ENCODE assay signal across 8 cellular contexts in genomic region chr7:1175597-1175966, GRCh38. TPM values are rescaled to one million over a fixed set of nuclear protein-coding genes. Genes with fewer than 3 reads are reported as not detected.
DNase-seq lines count a peak whose midpoint lies in the region; ATAC-seq, FAIRE-seq and TF ChIP-seq lines count a peak whose summit lies in the region.

No MANE protein-coding gene starts in this region.

- H3K36me3 Mint-ChIP-seq in activated CD8-positive, alpha-beta T cell treated with anti-CD3 and anti-CD28 coated beads, Interleukin-2, amount 10 ng/mL, durations not matched to agents 7 days and 5 days (ENCODE audit: low read depth), result no peaks in the 10 kb centered on the region

- peak overlapping the region; percentile 22 for H3K4me3 Mint-ChIP-seq in activated CD8-positive, alpha-beta T cell treated with anti-CD3 and anti-CD28 coated beads, Interleukin-2, amount 10 ng/mL, durations not matched to agents 7 days and 5 days

- peaks cover 11% of the 10 kb centered on the region for H3K27me3 Mint-ChIP-seq in activated CD8-positive, alpha-beta T cell treated with anti-CD3 and anti-CD28 coated beads, Interleukin-2, amount 10 ng/mL, durations not matched to agents 7 days and 5 days (ENCODE audit: low read depth)

- no peaks in the 10 kb centered on the region for H3K9me3 ChIP-seq in right atrium auricular region
- H3K9me3 ChIP-seq in mucosa of rectum (ENCODE audit: control insufficient read depth in 2 of 2, low read length in 2 of 2), result no peaks in the 10 kb centered on the region
- H3K9me3 ChIP-seq in upper lobe of left lung, result no peaks in the 10 kb centered on the region

- POLR2A ChIA-PET in activated CD8-positive, alpha-beta T cell treated with anti-CD3 and anti-CD28 coated beads, Interleukin-2, amount 10 ng/mL, durations not matched to agents 7 days and 5 days (lab: Charles Lee), result interaction anchor here (1.5 kb wide), 1 partner anchor 15 kb away, joined by 4 read pairs; the partner anchor contains the start of gene ZFAND2A

- no peak for TF ChIP-seq EP300 in upper lobe of left lung (IDR thresholded peaks at IDR 0.05)

- DNase-seq in Right ventricle myocardium inferior (ENCODE audit: missing footprints) (peak; percentile 61), right atrium auricular region (ENCODE audit: low spot score) (no peak), upper lobe of left lung (no peak), SKM-1 (lab: John Stamatoyannopoulos, UW; ENCODE audit: unreplicated experiment) (no peak), NCI-H2196 treated with DMSO at 0.1 percent for 48 hours (lab: John Stamatoyannopoulos, UW; ENCODE audit: unreplicated experiment) (no peak), GM19239 (ENCODE audit: insufficient read length, low spot score) (no peak)
- no peak for DNase-seq in activated CD8-positive, alpha-beta T cell treated with anti-CD3 and anti-CD28 coated beads, Interleukin-2, amount 10 ng/mL, durations not matched to agents 7 days and 5 days

- WGBS in upper lobe of left lung, 2 donors, result 88 to 91% methylated on average over 15 of the region's 15 CpGs

- no peak for FAIRE-seq in GM19239 (lab: Jason Lieb, UNC)

- H3K4me1 ChIP-seq in right atrium auricular region (peaks cover 0 to 11% of the 10 kb centered on the region in 2 donors), mucosa of rectum (ENCODE audit: control insufficient read depth in 2 of 2, insufficient read depth in 2 of 2, low read length in 2 of 2) (peaks cover 6 to 8% of the 10 kb centered on the region in 2 donors), upper lobe of left lung (peaks cover 9 to 18% (median 9%) of the 10 kb centered on the region in 4 donors)

- intact Hi-C loops in Right ventricle myocardium inferior (cut with DNase I), result loop anchor here (10.0 kb wide), 1 partner anchor 291 kb away; no protein-coding TSS in a partner anchor

- H3K36me3 ChIP-seq in right atrium auricular region (no peaks in the 10 kb centered on the region), mucosa of rectum (ENCODE audit: control insufficient read depth in 2 of 2, insufficient read depth in 2 of 2, low read length in 2 of 2) (no peaks in the 10 kb centered on the region), upper lobe of left lung (no peaks in the 10 kb centered on the region)

- H3K27ac Mint-ChIP-seq in activated CD8-positive, alpha-beta T cell treated with anti-CD3 and anti-CD28 coated beads, Interleukin-2, amount 10 ng/mL, durations not matched to agents 7 days and 5 days, result peak overlapping the region; percentile 86

- H3K27me3 ChIP-seq in right atrium auricular region (no peaks in the 10 kb centered on the region), mucosa of rectum (ENCODE audit: control insufficient read depth in 2 of 2, insufficient read depth in 2 of 2, low read length in 2 of 2) (no peaks in the 10 kb centered on the region), upper lobe of left lung (no peaks in the 10 kb centered on the region)

- H3K9ac ChIP-seq in mucosa of rectum (ENCODE audit: low read depth in 1 of 2, low read length in 2 of 2), result peak overlapping the region in 1 of 2 donors; percentile 57

- H3K27ac ChIP-seq in right atrium auricular region, result no peak overlapping the region
- H3K27ac ChIP-seq in mucosa of rectum (ENCODE audit: low read depth in 2 of 2, low read length in 2 of 2), result no peak overlapping the region
- peak overlapping the region in 2 of 4 donors; percentile 28 to 49 for H3K27ac ChIP-seq in upper lobe of left lung

- ATAC-seq in Right ventricle myocardium inferior (no peak), upper lobe of left lung (ENCODE audit: low FRiP score in 2 of 2) (no peak)
- ATAC-seq in activated CD8-positive, alpha-beta T cell treated with anti-CD3 and anti-CD28 coated beads, Interleukin-2, amount 10 ng/mL, durations not matched to agents 7 days and 5 days, result no peak

- no peaks in the 10 kb centered on the region for H3K9me3 Mint-ChIP-seq in activated CD8-positive, alpha-beta T cell treated with anti-CD3 and anti-CD28 coated beads, Interleukin-2, amount 10 ng/mL, durations not matched to agents 7 days and 5 days (ENCODE audit: insufficient read depth)

- CTCF ChIA-PET in activated CD8-positive, alpha-beta T cell treated with anti-CD3 and anti-CD28 coated beads, Interleukin-2, amount 10 ng/mL, durations not matched to agents 7 days and 5 days (lab: Charles Lee), result interaction anchor here (0.8 to 7.2 kb wide), 16 partner anchors 10 to 298 kb away, joined by 3 to 75 read pairs (median 12); partner anchors contain the start of genes COX19, GPER1 and ZFAND2A

- no peak for TF ChIP-seq POLR2A in upper lobe of left lung (IDR thresholded peaks at IDR 0.05)

- H3K4me3 ChIP-seq in right atrium auricular region (peak overlapping the region in 1 of 2 donors; percentile 33), mucosa of rectum (ENCODE audit: low read length in 2 of 2) (peak overlapping the region; percentile 49 to 68), upper lobe of left lung (peak overlapping the region in 3 of 4 donors; percentile 16 to 39 (median 23))

- H3K4me1 Mint-ChIP-seq in activated CD8-positive, alpha-beta T cell treated with anti-CD3 and anti-CD28 coated beads, Interleukin-2, amount 10 ng/mL, durations not matched to agents 7 days and 5 days (ENCODE audit: low read depth), result peaks cover 20% of the 10 kb centered on the region

- no peak for TF ChIP-seq CTCF in right atrium auricular region (IDR thresholded peaks at IDR 0.05)
- no peak for TF ChIP-seq CTCF in upper lobe of left lung (IDR thresholded peaks at IDR 0.05)

RNA-seq across cellular contexts. Expression of gene ZFAND2A, which starts 15.6 kb away (rescaled TPM):
- 5.9 TPM for total RNA-seq in Right ventricle myocardium inferior
- 10 to 100 TPM; 10.2 to 16.2 TPM for total RNA-seq in right atrium auricular region
- total RNA-seq in activated CD8-positive, alpha-beta T cell treated with anti-CD3 and anti-CD28 coated beads, Interleukin-2, amount 10 ng/mL, durations not matched to agents 7 days and 5 days, result 10 to 100 TPM; 25.6 to 26.0 TPM
- 10 to 100 TPM; 12.5 to 45.1 (median 21.6) TPM for total RNA-seq in upper lobe of left lung

RNA-seq across cellular contexts. Expression of gene UNCX, which starts 57.1 kb away (rescaled TPM):
- total RNA-seq in Right ventricle myocardium inferior, result not detected
- total RNA-seq in right atrium auricular region, result not detected
- not detected for total RNA-seq in activated CD8-positive, alpha-beta T cell treated with anti-CD3 and anti-CD28 coated beads, Interleukin-2, amount 10 ng/mL, durations not matched to agents 7 days and 5 days
- total RNA-seq in upper lobe of left lung, result not detected
